ENCODE assay signal across 8 cellular contexts in genomic region chr10:132574783-132575319, GRCh38. TPM values are rescaled to one million over a fixed set of nuclear protein-coding genes. Genes with fewer than 3 reads are reported as not detected.
DNase-seq lines count a peak whose midpoint lies in the region; ATAC-seq and TF ChIP-seq lines count a peak whose summit lies in the region.

No MANE protein-coding gene starts in this region.

- peaks cover 15% of the 10 kb centered on the region for H3F3A ChIP-seq in smooth muscle cell (ENCODE audit: low read depth)

- CTCF ChIA-PET in Panc1 (lab: Charles Lee), result no interaction called here
- CTCF ChIA-PET in CD4-positive, alpha-beta memory T cell (lab: Charles Lee; ENCODE audit: partially characterized antibody), result no interaction called here

- no CpG with 5 or more reads among the region's 19 CpGs for whole genome bisulfite sequencing in gastroesophageal sphincter (ENCODE audit: low coverage in 1 of 2), 2 donors
- 60% methylated on average over 19 of the region's 19 CpGs for WGBS in smooth muscle cell (ENCODE audit: low lambda C conversion rate)

- no peaks in the 10 kb centered on the region for H3K27me3 Mint-ChIP-seq in CD4-positive, alpha-beta memory T cell

- TF ChIP-seq POLR2A in gastroesophageal sphincter (IDR thresholded peaks at IDR 0.05), result no peak

- H4K20me1 ChIP-seq in smooth muscle cell (ENCODE audit: low read depth), result peaks cover 100% of the 10 kb centered on the region

- H3K27ac ChIP-seq in Panc1 (ENCODE audit: low read length) (peak overlapping the region; percentile 75), gastroesophageal sphincter (peak overlapping the region; percentile 21 to 88 (median 83)), smooth muscle cell (ENCODE audit: low read depth) (peak overlapping the region; percentile 3)
- no peak overlapping the region for H3K27ac ChIP-seq in CD4-positive, alpha-beta memory T cell (ENCODE audit: low read depth, low read length)

- peaks cover 11 to 41% (median 30%) of the 10 kb centered on the region in 4 donors for H3K4me1 Mint-ChIP-seq in CD4-positive, alpha-beta memory T cell

- no peaks in the 10 kb centered on the region for H3K9me3 ChIP-seq in Panc1 (ENCODE audit: control insufficient read depth, insufficient read depth, low read depth, low read length)
- no peaks in the 10 kb centered on the region for H3K9me3 ChIP-seq in gastroesophageal sphincter
- H3K9me3 ChIP-seq in smooth muscle cell (replicated peaks; ENCODE audit: low read depth), result no peaks in the 10 kb centered on the region
- no peaks in the 10 kb centered on the region for H3K9me3 ChIP-seq in CD4-positive, alpha-beta memory T cell (ENCODE audit: control insufficient read depth in 1 of 2, low read length in 2 of 2)

- H3K27ac Mint-ChIP-seq in CD4-positive, alpha-beta memory T cell, result peak overlapping the region in 1 of 7 donors; percentile 32

- ATAC-seq in Panc1 (peak; percentile 28), gastroesophageal sphincter (no peak)

- H3K36me3 Mint-ChIP-seq in CD4-positive, alpha-beta memory T cell, result no peaks in the 10 kb centered on the region

- H2AFZ ChIP-seq in smooth muscle cell (ENCODE audit: low read depth), result no peak overlapping the region

- POLR2A ChIA-PET in Panc1 (lab: Charles Lee), result no interaction called here
- POLR2A ChIA-PET in CD4-positive, alpha-beta memory T cell (lab: Charles Lee; ENCODE audit: partially characterized antibody), result no interaction called here

- H3K4me3 Mint-ChIP-seq in CD4-positive, alpha-beta memory T cell, result peak overlapping the region in 2 of 8 donors; percentile 30 to 31

- H3K4me3 ChIP-seq in Panc1 (ENCODE audit: low read depth in 2 of 2, low read length in 2 of 2), result peak overlapping the region; percentile 15 to 42
- H3K4me3 ChIP-seq in gastroesophageal sphincter, result peak overlapping the region in 1 of 2 donors; percentile 19
- H3K4me3 ChIP-seq in smooth muscle cell, result no peak overlapping the region
- no peak overlapping the region for H3K4me3 ChIP-seq in CD4-positive, alpha-beta memory T cell (ENCODE audit: low read length in 2 of 2)

- intact Hi-C loops in Panc1 (cut with micrococcal nuclease; ENCODE audit: unreplicated experiment), result loop anchor here (5.0 kb wide), 1 partner anchor 33 kb away; no protein-coding TSS in a partner anchor
- intact Hi-C loops in CD4-positive, alpha-beta memory T cell (cut with micrococcal nuclease), result no loop called here

- H3K4me2 ChIP-seq in smooth muscle cell, result peak overlapping the region; percentile 6

- TF ChIP-seq EP300 in gastroesophageal sphincter (IDR thresholded peaks at IDR 0.05), result no peak

- no TSS peak for BruUV-seq in Panc1 (replicated peaks; lab: Mats Ljungman, UMichigan)

- H3K9me3 Mint-ChIP-seq in CD4-positive, alpha-beta memory T cell, result no peaks in the 10 kb centered on the region

- H3K9ac ChIP-seq in smooth muscle cell (ENCODE audit: low read depth), result no peak overlapping the region

- H3K36me3 ChIP-seq in Panc1 (ENCODE audit: control insufficient read depth, insufficient read depth, low read length), result no peaks in the 10 kb centered on the region
- no peaks in the 10 kb centered on the region for H3K36me3 ChIP-seq in gastroesophageal sphincter
- H3K36me3 ChIP-seq in smooth muscle cell (ENCODE audit: low read depth), result no peaks in the 10 kb centered on the region
- no peaks in the 10 kb centered on the region for H3K36me3 ChIP-seq in CD4-positive, alpha-beta memory T cell (ENCODE audit: insufficient read depth, low read length)

- TF ChIP-seq CTCF in Panc1 (IDR thresholded peaks at IDR 0.05), result no peak
- no peak for TF ChIP-seq CTCF in gastroesophageal sphincter (IDR thresholded peaks at IDR 0.05)
- TF ChIP-seq CTCF in smooth muscle cell (IDR thresholded peaks at IDR 0.05; ENCODE audit: borderline replicate concordance, insufficient read depth, poor library complexity, severe bottlenecking), result no peak

- peaks cover 81% of the 10 kb centered on the region for H3K4me1 ChIP-seq in Panc1 (ENCODE audit: control insufficient read depth, insufficient read depth, low read length)
- peaks cover 12 to 91% (median 68%) of the 10 kb centered on the region in 3 donors for H3K4me1 ChIP-seq in gastroesophageal sphincter
- H3K4me1 ChIP-seq in smooth muscle cell (ENCODE audit: low read depth), result peaks cover 28% of the 10 kb centered on the region
- H3K4me1 ChIP-seq in CD4-positive, alpha-beta memory T cell (ENCODE audit: insufficient read depth, low read length), result peaks cover 36% of the 10 kb centered on the region

- peaks cover 57% of the 10 kb centered on the region for H3K79me2 ChIP-seq in smooth muscle cell (ENCODE audit: low read depth)

- H3K27me3 ChIP-seq in Panc1 (ENCODE audit: control insufficient read depth, insufficient read depth, low read length), result no peaks in the 10 kb centered on the region
- H3K27me3 ChIP-seq in gastroesophageal sphincter, result no peaks in the 10 kb centered on the region
- H3K27me3 ChIP-seq in smooth muscle cell (ENCODE audit: low read depth), result no peaks in the 10 kb centered on the region
- no peaks in the 10 kb centered on the region for H3K27me3 ChIP-seq in CD4-positive, alpha-beta memory T cell (ENCODE audit: insufficient read depth, low read length)

- DNase-seq in NOMO-1 treated with dmso at 0.1 percent for 144 hours (lab: John Stamatoyannopoulos, UW; ENCODE audit: unreplicated experiment), result peak; percentile 8
- no peak for DNase-seq in NOMO-1 treated with DMSO at 0.1 percent for 48 hours (lab: John Stamatoyannopoulos, UW; ENCODE audit: unreplicated experiment)
- DNase-seq in Panc1 (ENCODE audit: low read depth, low spot score), result no peak
- DNase-seq in smooth muscle cell (lab: John Stamatoyannopoulos, UW; ENCODE audit: unreplicated experiment), result no peak
- DNase-seq in CD4-positive, alpha-beta memory T cell, result no peak
- DNase-seq in activated naive CD4-positive, alpha-beta T cell treated with Interleukin-2 at 50 U/mL for 16 hours, result no peak
- no peak for DNase-seq in epidermal melanocyte (ENCODE audit: insufficient read length, low spot score)

- in situ Hi-C loops in Panc1 (cut with HindIII; ENCODE audit: low pct_unique_long_range_greater_than_20kb, low sequenced_read_pairs), result no loop called here

RNA-seq across cellular contexts. Expression of gene INPP5A, which starts 37.3 kb away (rescaled TPM):
- total RNA-seq in Panc1 (2021; ENCODE audit: unreplicated experiment) (60.0 TPM), gastroesophageal sphincter (100 to 1,000 TPM; 111 to 288 (median 215) TPM), smooth muscle cell (48.0 and 65.9 TPM in 2 replicates)
- 78.4 TPM for polyA plus RNA-seq in Panc1 (2012; ENCODE audit: insufficient read length)
- 49.1 and 55.9 TPM in 2 replicates for polyA plus RNA-seq in smooth muscle cell
- total RNA-seq in CD4-positive, alpha-beta memory T cell, result 10 to 100 TPM; 18.9 to 19.3 TPM
- polyA plus RNA-seq in CD4-positive, alpha-beta memory T cell, result 1 to 10 TPM in 1 of 2 donors, under 1 TPM in 1; 0.61 to 2.7 TPM

Comparison
In these comparisons a context has a peak if more than half of its experiments do, and no peak if none do; other contexts are left out.
1. H3K4me3 ChIP-seq: peak in Panc1 (2 of 2); none in smooth muscle cell (single experiment) and CD4-positive, alpha-beta memory T cell (0 of 2).